9 cellular contexts compared by ENCODE assay signal in genomic region chr20:49711331-49711987, GRCh38. TPM values are rescaled to one million over a fixed set of nuclear protein-coding genes. Genes with fewer than 3 reads are reported as not detected.
DNase-seq lines count a peak whose midpoint lies in the region; ATAC-seq and TF ChIP-seq lines count a peak whose summit lies in the region.
"Had no signal": no experiment of that assay in that cellular context is flagged by ENCODE, and none has a peak within 500 bp of the region (broad histone marks: within the 10 kb centered on the region; RNA-seq: fewer than 3 reads in every experiment).

No MANE protein-coding gene starts in this region.

- H3K4ac ChIP-seq in IMR-90 (ENCODE audit: low read depth, low read length) = no peak overlapping the region

- TF ChIP-seq CTCF in BE2C (IDR thresholded peaks at IDR 0.05; ENCODE audit: low read depth, low read length) (no peak), IMR-90 (conservative IDR thresholded peaks at IDR 0.05; ENCODE audit: low read depth, low read length) (no peak), choroid plexus epithelial cell (conservative IDR thresholded peaks at IDR 0.05; ENCODE audit: low read depth, low read length) (no peak), nephron progenitor cell (IDR thresholded peaks at IDR 0.05) (no peak)

- 81% methylated on average over 3 of the region's 3 CpGs; no CpG with 5 or more reads in 1 of the 2 experiments for WGBS in IMR-90 (ENCODE audit: extremely low coverage in 2 of 2, insufficient read length in 1 of 2), 2 experiments

- H2BK120ac ChIP-seq in IMR-90 (ENCODE audit: low read depth, low read length) = no peak overlapping the region

- peak overlapping the region; percentile 26; the same call in 1 of the 2 replicates for H3K4me2 ChIP-seq in IMR-90 (ENCODE audit: low read depth, low read length)

- no peak overlapping the region for H4K8ac ChIP-seq in IMR-90 (ENCODE audit: low read depth in 2 of 2, low read length in 2 of 2)

- H4K5ac ChIP-seq in IMR-90 (ENCODE audit: low read depth, low read length) = no peak overlapping the region

- peaks cover 56% of the 10 kb centered on the region for H4K20me1 ChIP-seq in IMR-90 (ENCODE audit: insufficient read depth, low read length)

- no peak overlapping the region; the same call in 1 of the 2 replicates for H3K9ac ChIP-seq in IMR-90 (ENCODE audit: low read depth, low read length)

- CTCF ChIA-PET in IMR-90 (lab: Yijun Ruan, JAX) = interaction anchor here (1.2 kb wide), 1 partner anchor 135 kb away, joined by 4 read pairs; no protein-coding TSS in a partner anchor

- DNase-seq in BE2C (no peak), IMR-90 (no peak), choroid plexus epithelial cell (ENCODE audit: low read depth) (no peak), nephron progenitor cell (no peak), Ammon's horn (ENCODE audit: low spot score) (no peak), NCI-H187 (lab: John Stamatoyannopoulos, UW) (no peak)
- DNase-seq in stimulated activated CD4-positive, alpha-beta T cell treated with anti-CD3 and anti-CD28 coated beads, Interleukin-2, amount 100 ng/mL, for 48 hours = no peak
- DNase-seq: cerebellar nuclear complex had no signal

- dilution Hi-C loops in IMR-90 (cut with HindIII; ENCODE audit: low sequenced_read_pairs, unreplicated experiment) = no loop called here

- H2BK15ac ChIP-seq in IMR-90 (ENCODE audit: low read depth, low read length) = no peak overlapping the region

- peak overlapping the region; percentile 97 for H3K4me3 Mint-ChIP-seq in nephron progenitor cell

- H3K9me1 ChIP-seq in IMR-90 (ENCODE audit: insufficient read depth, low read length) = 0 out of 2 replicates have a peak, but pooled peaks cover 3% of the 10 kb centered on the region

- H3K4me1 ChIP-seq in BE2C (peaks cover 6% of the 10 kb centered on the region), IMR-90 (ENCODE audit: control insufficient read depth, insufficient read depth, low read length) (peaks cover 4% of the 10 kb centered on the region)

- H3K36me3 Mint-ChIP-seq in nephron progenitor cell (ENCODE audit: low read depth) = peaks cover 6% of the 10 kb centered on the region

- no peak overlapping the region for H2AFZ ChIP-seq in IMR-90 (replicated peaks; ENCODE audit: low read length, poor library complexity)

- peaks cover 6% of the 10 kb centered on the region; the same call in 1 of the 2 replicates for H3K36me3 ChIP-seq in BE2C
- no peaks in the 10 kb centered on the region for H3K36me3 ChIP-seq in IMR-90 (ENCODE audit: control insufficient read depth, insufficient read depth, low read length)

- H4K91ac ChIP-seq in IMR-90 (ENCODE audit: insufficient read depth, low read depth, low read length) = no peak overlapping the region

- in situ Hi-C loops in IMR-90 (cut with MboI; ENCODE audit: low sequenced_read_pairs) = no loop called here

- TF ChIP-seq POLR2A in IMR-90 (IDR thresholded peaks at IDR 0.05; ENCODE audit: low read depth, low read length) = no peak

- peak overlapping the region; percentile 80 for H3K4me3 ChIP-seq in BE2C (ENCODE audit: low read depth, low read length)
- 0 out of 2 replicates have a peak overlapping the region, but pooled peaks have one; percentile 3 for H3K4me3 ChIP-seq in IMR-90 (ENCODE audit: insufficient read depth, low read depth, low read length)
- H3K4me3 ChIP-seq in choroid plexus epithelial cell (ENCODE audit: low read depth, low read length) = peak overlapping the region; percentile 84

- H3K9me3 Mint-ChIP-seq in nephron progenitor cell = no peaks in the 10 kb centered on the region

- no peak overlapping the region for H3K27ac ChIP-seq in IMR-90 (ENCODE audit: insufficient read depth, low read length)

- H3K27ac Mint-ChIP-seq in nephron progenitor cell = no peak overlapping the region

- H3K18ac ChIP-seq in IMR-90 (ENCODE audit: low read depth, low read length) = no peak overlapping the region

- no peak overlapping the region for H2AK5ac ChIP-seq in IMR-90 (ENCODE audit: low read depth, low read length)

- ATAC-seq in IMR-90 (ENCODE audit: low read depth) = no peak
- ATAC-seq in GM19452 (IDR thresholded peaks at IDR 0.05; ENCODE audit: unreplicated experiment) = no peak

- no peak for TF ChIP-seq RAD21 in IMR-90 (IDR thresholded peaks at IDR 0.05; ENCODE audit: low read length)

- H3K79me1 ChIP-seq in IMR-90 (ENCODE audit: low read depth in 1 of 2, low read length in 2 of 2) = peaks cover 13 to 58% of the 10 kb centered on the region in 2 experiments; a peak in 3 of 4 replicates

- H3K27me3 ChIP-seq in BE2C (no peaks in the 10 kb centered on the region), IMR-90 (ENCODE audit: control insufficient read depth, insufficient read depth, low read length) (no peaks in the 10 kb centered on the region)

- H3K23ac ChIP-seq in IMR-90 (ENCODE audit: low read depth, low read length) = peak overlapping the region; percentile 67; the same call in 1 of the 2 replicates

- H2BK20ac ChIP-seq in IMR-90 (ENCODE audit: low read depth, low read length) = no peak overlapping the region

- H3K9me3 ChIP-seq in BE2C (no peaks in the 10 kb centered on the region), IMR-90 (ENCODE audit: control insufficient read depth, insufficient read depth, low read length) (no peaks in the 10 kb centered on the region)

- no peak overlapping the region for H2BK5ac ChIP-seq in IMR-90 (ENCODE audit: low read depth, low read length, poor library complexity, severe bottlenecking)

- no peak overlapping the region for H2AK9ac ChIP-seq in IMR-90 (replicated peaks; ENCODE audit: low read depth, low read length, poor library complexity)

- BruUV-seq in IMR-90 (replicated peaks; lab: Mats Ljungman, UMichigan) = no TSS peak

- POLR2A ChIA-PET in IMR-90 (lab: Charles Lee; ENCODE audit: unreplicated experiment) = no interaction called here

- intact Hi-C loops in IMR-90 (cut with micrococcal nuclease) = loop anchor here (5.0 kb wide), 1 partner anchor 101 kb away; the partner anchor contains the start of gene SLC9A8

- H3K14ac ChIP-seq in IMR-90 (replicated peaks; ENCODE audit: low read depth, low read length) = no peak overlapping the region

- H3K27me3 Mint-ChIP-seq in nephron progenitor cell (ENCODE audit: low read depth, poor library complexity) = no peaks in the 10 kb centered on the region

- H3K4me1 Mint-ChIP-seq in nephron progenitor cell = peaks cover 55% of the 10 kb centered on the region

- no peak overlapping the region for H3K56ac ChIP-seq in IMR-90 (ENCODE audit: extremely low read depth, insufficient read depth, low read length)

TF ChIP-seq in IMR-90, 13 proteins besides CTCF, POLR2A, EP300 and RAD21:
- TF ChIP-seq SMC3 (IDR thresholded peaks at IDR 0.05; ENCODE audit: low read depth, low read length) = no peak
- no peak for TF ChIP-seq NFE2L2 (IDR thresholded peaks at IDR 0.05; ENCODE audit: low read depth, low read length)
- no peak for TF ChIP-seq MXI1 (IDR thresholded peaks at IDR 0.05; ENCODE audit: borderline replicate concordance, low read depth, low read length)
- TF ChIP-seq ELK1 (IDR thresholded peaks at IDR 0.05; ENCODE audit: borderline replicate concordance, low read depth, low read length) = no peak

RNA-seq across cellular contexts. Expression of gene B4GALT5, which starts 2.2 kb away (rescaled TPM):
- 36.9 TPM for polyA plus RNA-seq in BE2C (2012; ENCODE audit: insufficient read depth, insufficient read length, low read depth)
- total RNA-seq in IMR-90 (2012; rRNA removed) = 11.3 and 13.9 TPM in 2 replicates
- 18.4 and 20.4 TPM in 2 replicates for polyA plus RNA-seq in IMR-90 (2012; rRNA removed)
- polyA plus RNA-seq in IMR-90 (2012; cell fraction: cytosol; rRNA removed) = 9.7 and 11.1 TPM in 2 replicates
- polyA plus RNA-seq in IMR-90 (2012; cell fraction: nucleus; rRNA removed; ENCODE audit: low replicate concordance) = 6.4 and 14.9 TPM in 2 replicates

Comparison
In these comparisons a context has a peak if more than half of its experiments do, and no peak if none do; other contexts are left out.
1. H3K4me3 ChIP-seq: peak in every context shown above with its lines; median percentile 84 in choroid plexus epithelial cell; 80 in BE2C; 3 in IMR-90.